Comparison of ENCODE assay signal across 3 cellular contexts in the genomic region with DNA sequence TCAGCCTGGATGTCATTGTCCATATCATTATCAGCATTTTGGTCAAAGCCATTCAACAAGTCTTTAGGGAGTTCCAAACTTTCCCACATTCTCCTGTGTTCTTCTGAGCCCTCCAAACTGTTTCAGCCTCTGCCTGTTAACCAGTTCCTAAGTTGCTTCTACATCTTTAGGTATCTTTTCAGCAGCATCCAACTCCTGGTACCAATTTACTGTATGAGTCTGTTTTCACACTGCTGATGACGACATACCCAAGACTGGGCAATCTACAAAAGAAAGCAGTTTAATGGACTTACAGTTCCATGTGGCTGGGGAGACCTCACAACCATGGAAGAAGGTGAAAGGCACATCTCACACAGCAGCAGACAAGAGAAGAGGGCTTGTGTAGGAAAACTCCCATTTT.
A peak's percentile ranks its signal among the peaks of the same experiment; 100 is the strongest.
TF ChIP-seq lines count a peak whose summit lies in the region.

No MANE protein-coding gene starts in this region.

TF ChIP-seq in HepG2, 621 proteins besides CTCF, POLR2A, EP300 and RAD21 (continues in another document):
- TF ChIP-seq KLF12 (CRISPR knock-in tag; IDR thresholded peaks at IDR 0.05; ENCODE audit: borderline replicate concordance) (no peak), HOXA7 (CRISPR knock-in tag; IDR thresholded peaks at IDR 0.05) (no peak), ZNF317 (CRISPR knock-in tag; IDR thresholded peaks at IDR 0.05) (no peak), ATF7 (IDR thresholded peaks at IDR 0.05) (peak; percentile 80), ATF7 (CRISPR knock-in tag; IDR thresholded peaks at IDR 0.05) (no peak), CREB1 (IDR thresholded peaks at IDR 0.05) (peak; percentile 77), CREB1 (CRISPR knock-in tag; IDR thresholded peaks at IDR 0.05) (no peak), MTF1 (CRISPR knock-in tag; IDR thresholded peaks at IDR 0.05) (no peak), MTA1 (CRISPR knock-in tag; IDR thresholded peaks at IDR 0.05; ENCODE audit: borderline replicate concordance) (no peak), NONO (IDR thresholded peaks at IDR 0.05) (no peak), NONO (CRISPR knock-in tag; conservative IDR thresholded peaks at IDR 0.05) (no peak), ZNF441 (CRISPR knock-in tag; IDR thresholded peaks at IDR 0.05; ENCODE audit: borderline replicate concordance) (no peak)
- TF ChIP-seq, protein P1, sequence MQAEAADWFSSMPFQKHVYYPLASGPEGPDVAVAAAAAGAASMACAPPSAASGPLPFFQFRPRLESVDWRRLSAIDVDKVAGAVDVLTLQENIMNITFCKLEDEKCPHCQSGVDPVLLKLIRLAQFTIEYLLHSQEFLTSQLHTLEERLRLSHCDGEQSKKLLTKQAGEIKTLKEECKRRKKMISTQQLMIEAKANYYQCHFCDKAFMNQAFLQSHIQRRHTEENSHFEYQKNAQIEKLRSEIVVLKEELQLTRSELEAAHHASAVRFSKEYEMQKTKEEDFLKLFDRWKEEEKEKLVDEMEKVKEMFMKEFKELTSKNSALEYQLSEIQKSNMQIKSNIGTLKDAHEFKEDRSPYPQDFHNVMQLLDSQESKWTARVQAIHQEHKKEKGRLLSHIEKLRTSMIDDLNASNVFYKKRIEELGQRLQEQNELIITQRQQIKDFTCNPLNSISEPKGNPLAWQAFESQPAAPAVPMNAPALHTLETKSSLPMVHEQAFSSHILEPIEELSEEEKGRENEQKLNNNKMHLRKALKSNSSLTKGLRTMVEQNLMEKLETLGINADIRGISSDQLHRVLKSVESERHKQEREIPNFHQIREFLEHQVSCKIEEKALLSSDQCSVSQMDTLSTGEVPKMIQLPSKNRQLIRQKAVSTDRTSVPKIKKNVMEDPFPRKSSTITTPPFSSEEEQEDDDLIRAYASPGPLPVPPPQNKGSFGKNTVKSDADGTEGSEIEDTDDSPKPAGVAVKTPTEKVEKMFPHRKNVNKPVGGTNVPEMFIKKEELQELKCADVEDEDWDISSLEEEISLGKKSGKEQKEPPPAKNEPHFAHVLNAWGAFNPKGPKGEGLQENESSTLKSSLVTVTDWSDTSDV (CRISPR knock-in tag; IDR thresholded peaks at IDR 0.05), result no peak
- TF ChIP-seq, protein P2, sequence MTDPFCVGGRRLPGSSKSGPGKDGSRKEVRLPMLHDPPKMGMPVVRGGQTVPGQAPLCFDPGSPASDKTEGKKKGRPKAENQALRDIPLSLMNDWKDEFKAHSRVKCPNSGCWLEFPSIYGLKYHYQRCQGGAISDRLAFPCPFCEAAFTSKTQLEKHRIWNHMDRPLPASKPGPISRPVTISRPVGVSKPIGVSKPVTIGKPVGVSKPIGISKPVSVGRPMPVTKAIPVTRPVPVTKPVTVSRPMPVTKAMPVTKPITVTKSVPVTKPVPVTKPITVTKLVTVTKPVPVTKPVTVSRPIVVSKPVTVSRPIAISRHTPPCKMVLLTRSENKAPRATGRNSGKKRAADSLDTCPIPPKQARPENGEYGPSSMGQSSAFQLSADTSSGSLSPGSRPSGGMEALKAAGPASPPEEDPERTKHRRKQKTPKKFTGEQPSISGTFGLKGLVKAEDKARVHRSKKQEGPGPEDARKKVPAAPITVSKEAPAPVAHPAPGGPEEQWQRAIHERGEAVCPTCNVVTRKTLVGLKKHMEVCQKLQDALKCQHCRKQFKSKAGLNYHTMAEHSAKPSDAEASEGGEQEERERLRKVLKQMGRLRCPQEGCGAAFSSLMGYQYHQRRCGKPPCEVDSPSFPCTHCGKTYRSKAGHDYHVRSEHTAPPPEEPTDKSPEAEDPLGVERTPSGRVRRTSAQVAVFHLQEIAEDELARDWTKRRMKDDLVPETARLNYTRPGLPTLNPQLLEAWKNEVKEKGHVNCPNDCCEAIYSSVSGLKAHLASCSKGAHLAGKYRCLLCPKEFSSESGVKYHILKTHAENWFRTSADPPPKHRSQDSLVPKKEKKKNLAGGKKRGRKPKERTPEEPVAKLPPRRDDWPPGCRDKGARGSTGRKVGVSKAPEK (CRISPR knock-in tag; IDR thresholded peaks at IDR 0.05; ENCODE audit: borderline replicate concordance), result no peak

TF ChIP-seq in HEK293, 187 proteins besides CTCF, POLR2A, EP300 and RAD21 (continued from another document):
- TF ChIP-seq, protein P3, sequence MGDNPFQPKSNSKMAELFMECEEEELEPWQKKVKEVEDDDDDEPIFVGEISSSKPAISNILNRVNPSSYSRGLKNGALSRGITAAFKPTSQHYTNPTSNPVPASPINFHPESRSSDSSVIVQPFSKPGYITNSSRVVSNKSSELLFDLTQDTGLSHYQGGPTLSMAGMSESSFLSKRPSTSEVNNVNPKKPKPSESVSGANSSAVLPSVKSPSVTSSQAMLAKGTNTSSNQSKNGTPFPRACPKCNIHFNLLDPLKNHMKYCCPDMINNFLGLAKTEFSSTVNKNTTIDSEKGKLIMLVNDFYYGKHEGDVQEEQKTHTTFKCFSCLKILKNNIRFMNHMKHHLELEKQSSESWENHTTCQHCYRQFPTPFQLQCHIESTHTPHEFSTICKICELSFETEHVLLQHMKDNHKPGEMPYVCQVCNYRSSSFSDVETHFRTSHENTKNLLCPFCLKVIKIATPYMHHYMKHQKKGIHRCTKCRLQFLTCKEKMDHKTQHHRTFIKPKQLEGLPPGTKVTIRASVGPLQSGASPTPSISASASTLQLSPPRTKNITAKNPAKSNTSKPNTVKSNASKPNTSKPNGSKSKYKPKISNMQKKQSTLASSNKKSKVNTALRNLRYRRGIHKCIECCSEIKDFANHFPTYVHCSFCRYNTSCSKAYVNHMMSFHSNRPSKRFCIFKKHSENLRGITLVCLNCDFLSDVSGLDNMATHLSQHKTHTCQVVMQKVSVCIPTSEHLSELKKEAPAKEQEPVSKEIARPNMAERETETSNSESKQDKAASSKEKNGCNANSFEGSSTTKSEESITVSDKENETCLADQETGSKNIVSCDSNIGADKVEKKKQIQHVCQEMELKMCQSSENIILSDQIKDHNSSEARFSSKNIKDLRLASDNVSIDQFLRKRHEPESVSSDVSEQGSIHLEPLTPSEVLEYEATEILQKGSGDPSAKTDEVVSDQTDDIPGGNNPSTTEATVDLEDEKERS (tag by site-specific recombination; IDR thresholded peaks at IDR 0.05), result no peak
- TF ChIP-seq, protein P4, sequence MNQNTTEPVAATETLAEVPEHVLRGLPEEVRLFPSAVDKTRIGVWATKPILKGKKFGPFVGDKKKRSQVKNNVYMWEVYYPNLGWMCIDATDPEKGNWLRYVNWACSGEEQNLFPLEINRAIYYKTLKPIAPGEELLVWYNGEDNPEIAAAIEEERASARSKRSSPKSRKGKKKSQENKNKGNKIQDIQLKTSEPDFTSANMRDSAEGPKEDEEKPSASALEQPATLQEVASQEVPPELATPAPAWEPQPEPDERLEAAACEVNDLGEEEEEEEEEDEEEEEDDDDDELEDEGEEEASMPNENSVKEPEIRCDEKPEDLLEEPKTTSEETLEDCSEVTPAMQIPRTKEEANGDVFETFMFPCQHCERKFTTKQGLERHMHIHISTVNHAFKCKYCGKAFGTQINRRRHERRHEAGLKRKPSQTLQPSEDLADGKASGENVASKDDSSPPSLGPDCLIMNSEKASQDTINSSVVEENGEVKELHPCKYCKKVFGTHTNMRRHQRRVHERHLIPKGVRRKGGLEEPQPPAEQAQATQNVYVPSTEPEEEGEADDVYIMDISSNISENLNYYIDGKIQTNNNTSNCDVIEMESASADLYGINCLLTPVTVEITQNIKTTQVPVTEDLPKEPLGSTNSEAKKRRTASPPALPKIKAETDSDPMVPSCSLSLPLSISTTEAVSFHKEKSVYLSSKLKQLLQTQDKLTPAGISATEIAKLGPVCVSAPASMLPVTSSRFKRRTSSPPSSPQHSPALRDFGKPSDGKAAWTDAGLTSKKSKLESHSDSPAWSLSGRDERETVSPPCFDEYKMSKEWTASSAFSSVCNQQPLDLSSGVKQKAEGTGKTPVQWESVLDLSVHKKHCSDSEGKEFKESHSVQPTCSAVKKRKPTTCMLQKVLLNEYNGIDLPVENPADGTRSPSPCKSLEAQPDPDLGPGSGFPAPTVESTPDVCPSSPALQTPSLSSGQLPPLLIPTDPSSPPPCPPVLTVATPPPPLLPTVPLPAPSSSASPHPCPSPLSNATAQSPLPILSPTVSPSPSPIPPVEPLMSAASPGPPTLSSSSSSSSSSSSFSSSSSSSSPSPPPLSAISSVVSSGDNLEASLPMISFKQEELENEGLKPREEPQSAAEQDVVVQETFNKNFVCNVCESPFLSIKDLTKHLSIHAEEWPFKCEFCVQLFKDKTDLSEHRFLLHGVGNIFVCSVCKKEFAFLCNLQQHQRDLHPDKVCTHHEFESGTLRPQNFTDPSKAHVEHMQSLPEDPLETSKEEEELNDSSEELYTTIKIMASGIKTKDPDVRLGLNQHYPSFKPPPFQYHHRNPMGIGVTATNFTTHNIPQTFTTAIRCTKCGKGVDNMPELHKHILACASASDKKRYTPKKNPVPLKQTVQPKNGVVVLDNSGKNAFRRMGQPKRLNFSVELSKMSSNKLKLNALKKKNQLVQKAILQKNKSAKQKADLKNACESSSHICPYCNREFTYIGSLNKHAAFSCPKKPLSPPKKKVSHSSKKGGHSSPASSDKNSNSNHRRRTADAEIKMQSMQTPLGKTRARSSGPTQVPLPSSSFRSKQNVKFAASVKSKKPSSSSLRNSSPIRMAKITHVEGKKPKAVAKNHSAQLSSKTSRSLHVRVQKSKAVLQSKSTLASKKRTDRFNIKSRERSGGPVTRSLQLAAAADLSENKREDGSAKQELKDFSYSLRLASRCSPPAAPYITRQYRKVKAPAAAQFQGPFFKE (tag by site-specific recombination; IDR thresholded peaks at IDR 0.05; ENCODE audit: borderline replicate concordance), result no peak
- TF ChIP-seq, protein P5, sequence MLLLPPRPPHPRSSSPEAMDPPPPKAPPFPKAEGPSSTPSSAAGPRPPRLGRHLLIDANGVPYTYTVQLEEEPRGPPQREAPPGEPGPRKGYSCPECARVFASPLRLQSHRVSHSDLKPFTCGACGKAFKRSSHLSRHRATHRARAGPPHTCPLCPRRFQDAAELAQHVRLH (tag by site-specific recombination; IDR thresholded peaks at IDR 0.05), result no peak
- TF ChIP-seq GLIS2 (tag by site-specific recombination; IDR thresholded peaks at IDR 0.05), result no peak
- no peak for TF ChIP-seq MEIS1 (CRISPR knock-in tag; IDR thresholded peaks at IDR 0.05; ENCODE audit: borderline replicate concordance)
- peak; percentile 62; the same call in 1 of the 2 replicates for TF ChIP-seq ZNF707 (tag by site-specific recombination; IDR thresholded peaks at IDR 0.05)
- TF ChIP-seq ZNF324 (tag by site-specific recombination; IDR thresholded peaks at IDR 0.05), result no peak

TF ChIP-seq in K562, 482 proteins besides CTCF, POLR2A, EP300 and RAD21:
- peak; percentile 82 for TF ChIP-seq ZNF707 (CRISPR knock-in tag; conservative IDR thresholded peaks at IDR 0.05)
- TF ChIP-seq, protein P6, sequence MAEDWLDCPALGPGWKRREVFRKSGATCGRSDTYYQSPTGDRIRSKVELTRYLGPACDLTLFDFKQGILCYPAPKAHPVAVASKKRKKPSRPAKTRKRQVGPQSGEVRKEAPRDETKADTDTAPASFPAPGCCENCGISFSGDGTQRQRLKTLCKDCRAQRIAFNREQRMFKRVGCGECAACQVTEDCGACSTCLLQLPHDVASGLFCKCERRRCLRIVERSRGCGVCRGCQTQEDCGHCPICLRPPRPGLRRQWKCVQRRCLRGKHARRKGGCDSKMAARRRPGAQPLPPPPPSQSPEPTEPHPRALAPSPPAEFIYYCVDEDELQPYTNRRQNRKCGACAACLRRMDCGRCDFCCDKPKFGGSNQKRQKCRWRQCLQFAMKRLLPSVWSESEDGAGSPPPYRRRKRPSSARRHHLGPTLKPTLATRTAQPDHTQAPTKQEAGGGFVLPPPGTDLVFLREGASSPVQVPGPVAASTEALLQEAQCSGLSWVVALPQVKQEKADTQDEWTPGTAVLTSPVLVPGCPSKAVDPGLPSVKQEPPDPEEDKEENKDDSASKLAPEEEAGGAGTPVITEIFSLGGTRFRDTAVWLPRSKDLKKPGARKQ (CRISPR knock-in tag; IDR thresholded peaks at IDR 0.05), result no peak
